Comparison of ENCODE assay signal across 11 cellular contexts in the genomic region with DNA sequence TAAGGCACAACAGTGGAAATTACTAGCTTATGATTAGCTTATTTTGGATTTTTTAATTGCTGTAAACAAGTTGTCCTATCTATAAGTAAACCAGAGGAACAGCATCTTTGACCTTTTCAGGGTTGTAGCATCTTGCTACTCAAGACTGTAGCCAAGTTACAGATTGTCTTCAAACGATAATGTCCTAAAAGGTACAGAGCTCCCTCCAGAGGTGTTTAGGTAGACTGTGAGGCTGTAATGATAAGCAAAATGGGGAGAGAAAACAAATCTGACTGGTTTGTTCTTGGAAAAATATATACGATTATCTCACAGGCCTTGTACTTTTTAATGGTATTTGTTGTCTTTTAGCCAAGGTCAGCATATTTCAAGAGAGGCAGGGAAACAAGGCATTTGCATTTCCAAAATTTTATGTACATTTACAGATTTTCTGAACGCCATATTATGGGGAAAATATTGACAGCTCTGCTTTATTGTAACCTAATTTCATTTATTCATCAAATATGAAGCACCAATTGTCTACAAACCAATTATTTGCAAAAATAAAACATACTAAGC.
DNase-seq lines count a peak whose midpoint lies in the region; ATAC-seq, FAIRE-seq and TF ChIP-seq lines count a peak whose summit lies in the region.
"Had no signal": no experiment of that assay in that cellular context is flagged by ENCODE, and none has a peak within 500 bp of the region (broad histone marks: within the 10 kb centered on the region; RNA-seq: fewer than 3 reads in every experiment).

No MANE protein-coding gene starts in this region.

- ATAC-seq in HCT116, result peak; percentile 79
- ATAC-seq: effector memory CD8-positive, alpha-beta T cell had no signal

- no peak overlapping the region for H4K8ac ChIP-seq in H1 (ENCODE audit: extremely low read depth, insufficient read depth, low read length)
- no peak overlapping the region for H4K8ac ChIP-seq in neuronal stem cell (ENCODE audit: low read depth, low read length)

- POLR2A ChIA-PET in HCT116 (lab: Charles Lee), result no interaction called here
- POLR2A ChIA-PET in H1 (lab: Charles Lee; ENCODE audit: partially characterized antibody), result no interaction called here
- POLR2A ChIA-PET in CD8-positive, alpha-beta memory T cell (lab: Charles Lee), result no interaction called here

- H3K79me2 ChIP-seq in HCT116 (ENCODE audit: insufficient read depth, low read length) (no peaks in the 10 kb centered on the region), OCI-LY3 (ENCODE audit: low read length) (no peaks in the 10 kb centered on the region), H1 (ENCODE audit: control insufficient read depth in 1 of 2, insufficient read depth in 2 of 2, low read length in 2 of 2) (no peaks in the 10 kb centered on the region), osteoblast (ENCODE audit: insufficient read depth, low read length) (no peaks in the 10 kb centered on the region)

- H2BK15ac ChIP-seq in H1 (ENCODE audit: low read length), result no peak overlapping the region
- H2BK15ac ChIP-seq in neuronal stem cell (ENCODE audit: low read length), result no peak overlapping the region

- no peaks in the 10 kb centered on the region for H3K23me2 ChIP-seq in H1 (ENCODE audit: low read depth, low read length)

- no peaks in the 10 kb centered on the region for H3K4me1 Mint-ChIP-seq in CD8-positive, alpha-beta memory T cell

- H3K36me3 ChIP-seq in HCT116 (ENCODE audit: control insufficient read depth in 1 of 2, insufficient read depth in 2 of 2, low read length in 2 of 2) (no peaks in the 10 kb centered on the region), OCI-LY3 (replicated peaks; ENCODE audit: low read depth, low read length) (no peaks in the 10 kb centered on the region), H1 (ENCODE audit: control insufficient read depth in 2 of 4, insufficient read depth in 4 of 4, low read length in 3 of 4) (no peaks in the 10 kb centered on the region), neuronal stem cell (replicated peaks in 1 of 2; ENCODE audit: control insufficient read depth in 2 of 2, insufficient read depth in 2 of 2, low read length in 2 of 2) (no peaks in the 10 kb centered on the region), osteoblast (ENCODE audit: insufficient read depth, low read length) (no peaks in the 10 kb centered on the region)
- no peaks in the 10 kb centered on the region for H3K36me3 ChIP-seq in CD8-positive, alpha-beta memory T cell (ENCODE audit: insufficient read depth, low read length)

- no peak overlapping the region for H2BK20ac ChIP-seq in H1 (ENCODE audit: low read length)

- H3K4me3 ChIP-seq in HCT116 (replicated peaks in 1 of 2; ENCODE audit: low read depth in 1 of 2, low read length in 2 of 2) (no peak overlapping the region), OCI-LY3 (ENCODE audit: low read length) (no peak overlapping the region), H1 (ENCODE audit: extremely low read depth in 1 of 4, insufficient read depth in 2 of 4, low read depth in 3 of 4, low read length in 4 of 4) (no peak overlapping the region), neuronal stem cell (ENCODE audit: low read length in 2 of 2) (no peak overlapping the region), osteoblast (ENCODE audit: insufficient read depth, low read length) (no peak overlapping the region)
- H3K4me3 ChIP-seq in CD8-positive, alpha-beta memory T cell (ENCODE audit: low read length), result no peak overlapping the region

- H3K14ac ChIP-seq in H1 (ENCODE audit: insufficient read length) (no peak overlapping the region), neuronal stem cell (ENCODE audit: low read length) (no peak overlapping the region)

- no peak overlapping the region for H3K27ac Mint-ChIP-seq in CD8-positive, alpha-beta memory T cell
- H3K27ac Mint-ChIP-seq: effector memory CD8-positive, alpha-beta T cell had no signal

- H4K20me1 ChIP-seq in HCT116 (ENCODE audit: insufficient read depth) (no peaks in the 10 kb centered on the region), OCI-LY3 (ENCODE audit: insufficient read depth, low read length) (no peaks in the 10 kb centered on the region), H1 (replicated peaks in 1 of 2; ENCODE audit: control insufficient read depth in 1 of 2, insufficient read depth in 2 of 2, low read length in 2 of 2) (no peaks in the 10 kb centered on the region), osteoblast (ENCODE audit: insufficient read depth, low read length) (no peaks in the 10 kb centered on the region)

- no peaks in the 10 kb centered on the region for H3K9me3 ChIP-seq in HCT116 (ENCODE audit: control insufficient read depth in 1 of 2, insufficient read depth in 1 of 2, low read depth in 1 of 2, low read length in 2 of 2)
- no peaks in the 10 kb centered on the region for H3K9me3 ChIP-seq in OCI-LY3 (ENCODE audit: insufficient read depth, low read length)
- no peaks in the 10 kb centered on the region for H3K9me3 ChIP-seq in H1 (ENCODE audit: insufficient read depth in 2 of 2, low read depth in 1 of 2, low read length in 1 of 2)
- H3K9me3 ChIP-seq in neuronal stem cell (replicated peaks in 1 of 2; ENCODE audit: control insufficient read depth in 2 of 2, insufficient read depth in 1 of 2, low read depth in 1 of 2, low read length in 2 of 2), result no peaks in the 10 kb centered on the region
- H3K9me3 ChIP-seq in CD8-positive, alpha-beta memory T cell (ENCODE audit: low read length), result no peaks in the 10 kb centered on the region
- H3K9me3 ChIP-seq in osteoblast (ENCODE audit: low read depth, low read length), result no peaks in the 10 kb centered on the region

- H2BK120ac ChIP-seq in H1 (replicated peaks; ENCODE audit: low read depth, low read length) (no peak overlapping the region), neuronal stem cell (ENCODE audit: low read depth, low read length) (no peak overlapping the region)

- BruUV-seq in HCT116 (replicated peaks; lab: Mats Ljungman, UMichigan), result no TSS peak

- 0 out of 2 replicates have a peak, but pooled peaks cover 4% of the 10 kb centered on the region for H3K9me2 ChIP-seq in HCT116 (ENCODE audit: insufficient read depth)

- no peak overlapping the region for H3K56ac ChIP-seq in H1 (replicated peaks; ENCODE audit: insufficient read length, low read depth, low read length)

- no peaks in the 10 kb centered on the region for H3K27me3 Mint-ChIP-seq in CD8-positive, alpha-beta memory T cell
- H3K27me3 Mint-ChIP-seq: effector memory CD8-positive, alpha-beta T cell had no signal

- H3K4me2 ChIP-seq in HCT116 (ENCODE audit: low read length) (no peak overlapping the region), OCI-LY3 (ENCODE audit: low read length) (peak overlapping the region; percentile 37), H1 (ENCODE audit: insufficient read depth in 1 of 2, low read depth in 2 of 2, low read length in 2 of 2) (no peak overlapping the region), neuronal stem cell (ENCODE audit: insufficient read depth, low read length, poor library complexity, severe bottlenecking) (no peak overlapping the region), osteoblast (ENCODE audit: insufficient read depth, low read length) (no peak overlapping the region)

- RAD21 ChIA-PET in HCT116 (lab: Charles Lee; ENCODE audit: low non-redundant PET in 1 of 2, low total read pairs in 2 of 2, uncharacterized antibody in 2 of 2, unreplicated experiment in 2 of 2), result interaction anchor here in 1 of 2 experiments (1.0 kb wide), 1 partner anchor 306 kb away, joined by 3 read pairs; no protein-coding TSS in a partner anchor

- no peaks in the 10 kb centered on the region for H3K36me3 Mint-ChIP-seq in CD8-positive, alpha-beta memory T cell

- peak; percentile 60 for FAIRE-seq in H1 (lab: Jason Lieb, UNC)
- FAIRE-seq: GM18507 had no signal

- H3K9ac ChIP-seq in HCT116 (ENCODE audit: low read length) (no peak overlapping the region), OCI-LY3 (ENCODE audit: low read length) (no peak overlapping the region), H1 (replicated peaks in 1 of 4; ENCODE audit: extremely low read depth in 1 of 4, low read depth in 3 of 4, low read length in 3 of 4) (no peak overlapping the region; a peak in 1 of 7 replicates), neuronal stem cell (ENCODE audit: low read depth, low read length, poor library complexity) (no peak overlapping the region)

- H3K79me1 ChIP-seq in H1 (ENCODE audit: low read depth, low read length) (no peaks in the 10 kb centered on the region), neuronal stem cell (ENCODE audit: low read depth, low read length) (no peaks in the 10 kb centered on the region)

- peak; percentile 69 for TF ChIP-seq RAD21 in HCT116 (IDR thresholded peaks at IDR 0.05; ENCODE audit: low read depth)
- peak; percentile 86 to 88 for TF ChIP-seq RAD21 in H1 (IDR thresholded peaks at IDR 0.05 in 1 of 2, conservative IDR thresholded peaks at IDR 0.05 in 1 of 2; ENCODE audit: low read depth in 2 of 2, low read length in 2 of 2)

- H2BK5ac ChIP-seq in H1 (ENCODE audit: low read depth, low read length), result no peak overlapping the region
- H2BK5ac ChIP-seq in neuronal stem cell (ENCODE audit: low read length), result no peak overlapping the region

- H3K23ac ChIP-seq in H1 (ENCODE audit: insufficient read length) (no peak overlapping the region), neuronal stem cell (ENCODE audit: low read depth, low read length, poor library complexity) (no peak overlapping the region)

- H3K18ac ChIP-seq in H1 (ENCODE audit: extremely low read depth, low read length) (no peak overlapping the region), neuronal stem cell (ENCODE audit: low read length) (no peak overlapping the region)

- intact Hi-C loops in HCT116 (cut with micrococcal nuclease), result loop anchor here (10.0 kb wide), 2 partner anchors 181 to 301 kb away; no protein-coding TSS in a partner anchor

- TF ChIP-seq EP300 in H1 (IDR thresholded peaks at IDR 0.05; ENCODE audit: borderline replicate concordance in 1 of 2, low read depth in 2 of 2, low read length in 2 of 2), result no peak

- H2BK12ac ChIP-seq in H1 (ENCODE audit: low read depth, low read length) (no peak overlapping the region), neuronal stem cell (ENCODE audit: low read length) (no peak overlapping the region)

- TF ChIP-seq POLR2A in HCT116 (IDR thresholded peaks at IDR 0.05; ENCODE audit: borderline replicate concordance, extremely low read depth, insufficient read depth, insufficient read length) (no peak), H1 (IDR thresholded peaks at IDR 0.05; ENCODE audit: control extremely low read depth in 1 of 2, low read depth in 2 of 2, low read length in 2 of 2) (no peak)

- H3K4me3 Mint-ChIP-seq in CD8-positive, alpha-beta memory T cell, result no peak overlapping the region
- H3K4me3 Mint-ChIP-seq: effector memory CD8-positive, alpha-beta T cell had no signal

- WGBS in H1 (ENCODE audit: extremely low coverage in 1 of 2, insufficient coverage in 1 of 2, insufficient read length in 1 of 2, insufficient replicate concordance in 2 of 2, low coverage in 1 of 2, low lambda C conversion rate in 2 of 2, missing lambda C conversion rate in 1 of 2), 2 experiments, result 74% methylated on average over 3 of the region's 3 CpGs; no CpG with 5 or more reads in 1 of the 2 experiments
- WGBS in neuronal stem cell (ENCODE audit: extremely low coverage in 2 of 2, insufficient read length in 2 of 2, insufficient replicate concordance in 1 of 2), 2 donors, result no CpG with 5 or more reads among the region's 3 CpGs

- H3K27me3 ChIP-seq in HCT116 (ENCODE audit: insufficient read depth, low read length) (no peaks in the 10 kb centered on the region), OCI-LY3 (ENCODE audit: low read depth, low read length) (no peaks in the 10 kb centered on the region), H1 (replicated peaks in 1 of 4; ENCODE audit: control insufficient read depth in 3 of 4, extremely low read depth in 1 of 4, insufficient read depth in 3 of 4, low read length in 3 of 4) (no peaks in the 10 kb centered on the region), neuronal stem cell (ENCODE audit: control insufficient read depth in 3 of 3, insufficient read depth in 3 of 3, low read depth in 1 of 3, low read length in 3 of 3) (no peaks in the 10 kb centered on the region), osteoblast (ENCODE audit: insufficient read depth, low read length) (no peaks in the 10 kb centered on the region)
- no peaks in the 10 kb centered on the region for H3K27me3 ChIP-seq in CD8-positive, alpha-beta memory T cell (ENCODE audit: insufficient read depth, low read length, poor library complexity, severe bottlenecking)

- no peak overlapping the region for H4K91ac ChIP-seq in H1 (replicated peaks; ENCODE audit: insufficient read length, low read length)
- no peak overlapping the region for H4K91ac ChIP-seq in neuronal stem cell (ENCODE audit: low read depth, low read length, poor library complexity)

- H3K4ac ChIP-seq in H1 (replicated peaks; ENCODE audit: insufficient read length, low read depth, low read length), result no peak overlapping the region
- no peak overlapping the region for H3K4ac ChIP-seq in neuronal stem cell (ENCODE audit: low read length)

- H3K4me1 ChIP-seq in HCT116 (ENCODE audit: control insufficient read depth in 1 of 2, insufficient read depth in 2 of 2, low read length in 2 of 2) (no peaks in the 10 kb centered on the region), OCI-LY3 (ENCODE audit: low read length) (no peaks in the 10 kb centered on the region), H1 (replicated peaks in 1 of 4; ENCODE audit: control insufficient read depth in 3 of 4, insufficient read depth in 4 of 4, low read length in 3 of 4) (no peaks in the 10 kb centered on the region), neuronal stem cell (ENCODE audit: control insufficient read depth in 2 of 2, insufficient read depth in 1 of 2, low read depth in 1 of 2, low read length in 2 of 2) (no peaks in the 10 kb centered on the region), osteoblast (ENCODE audit: insufficient read depth, low read length) (no peaks in the 10 kb centered on the region)
- H3K4me1 ChIP-seq in CD8-positive, alpha-beta memory T cell (ENCODE audit: insufficient read depth, low read length), result no peaks in the 10 kb centered on the region

- TF ChIP-seq CTCF in HCT116 (IDR thresholded peaks at IDR 0.05 in 2 of 3, conservative IDR thresholded peaks at IDR 0.05 in 1 of 3; ENCODE audit: borderline replicate concordance in 1 of 3, insufficient read depth in 1 of 3, low read depth in 2 of 3, low read length in 2 of 3) (peak; percentile 54 to 57 (median 55); a peak in 4 of 6 replicates), OCI-LY3 (IDR thresholded peaks at IDR 0.05; ENCODE audit: low read depth, low read length) (peak; percentile 95), H1 (IDR thresholded peaks at IDR 0.05; ENCODE audit: control extremely low read depth in 1 of 3, insufficient read depth in 1 of 3, low read depth in 1 of 3, low read length in 3 of 3) (peak in 2 of 3 experiments; percentile 62 to 65; a peak in 3 of 4 replicates), osteoblast (IDR thresholded peaks at IDR 0.05; ENCODE audit: extremely low read depth, low read depth, low read length) (no peak)

- CTCF ChIA-PET in HCT116 (lab: Charles Lee) (interaction anchor here (0.8 to 1.9 kb wide), 6 partner anchors 187 to 1992 kb away, joined by 3 to 11 read pairs (median 4); no protein-coding TSS in a partner anchor), H1 (lab: Charles Lee; ENCODE audit: partially characterized antibody) (interaction anchor here (0.7 to 3.3 kb wide), 24 partner anchors 10 to 1212 kb away, joined by 3 to 27 read pairs (median 4); a partner anchor contains a TSS)
- CTCF ChIA-PET in CD8-positive, alpha-beta memory T cell (lab: Charles Lee), result no interaction called here

- peaks cover 0 to 26% (median 5%) of the 10 kb centered on the region in 5 donors for H3K9me3 Mint-ChIP-seq in CD8-positive, alpha-beta memory T cell

- H4K5ac ChIP-seq in H1 (ENCODE audit: insufficient read length, low read depth, low read length), result no peak overlapping the region

- DNase-seq in HCT116 (ENCODE audit: low read depth, low spot score) (peak; percentile 37), H1 (ENCODE audit: low read depth in 1 of 2, low spot score in 2 of 2) (no peak), neuronal stem cell (ENCODE audit: low spot score) (peak; percentile 1), NCI-H1930 (lab: John Stamatoyannopoulos, UW) (no peak), osteoblast (ENCODE audit: insufficient read length, low spot score, missing footprints) (no peak)
- DNase-seq in CD8-positive, alpha-beta memory T cell, result no peak
- DNase-seq: effector memory CD8-positive, alpha-beta T cell; glutamatergic neuron; NCI-H1694 treated with DMSO at 0.1 percent for 48 hours had no signal

- H2AK5ac ChIP-seq in H1 (ENCODE audit: low read depth, low read length), result no peak overlapping the region
- no peak overlapping the region for H2AK5ac ChIP-seq in neuronal stem cell (ENCODE audit: low read depth, low read length)

- H2AFZ ChIP-seq in HCT116 (ENCODE audit: low read depth, low read length, poor library complexity, severe bottlenecking) (peak overlapping the region; percentile 4), OCI-LY3 (ENCODE audit: low read depth, low read length) (peak overlapping the region; percentile 75), H1 (ENCODE audit: low read length) (no peak overlapping the region), neuronal stem cell (ENCODE audit: low read length) (no peak overlapping the region), osteoblast (ENCODE audit: low read length) (no peak overlapping the region)

- no peak overlapping the region for H3K27ac ChIP-seq in HCT116 (ENCODE audit: low read depth, low read length)
- H3K27ac ChIP-seq in OCI-LY3 (ENCODE audit: low read length), result no peak overlapping the region
- no peak overlapping the region for H3K27ac ChIP-seq in H1 (ENCODE audit: low read depth, low read length)
- H3K27ac ChIP-seq in neuronal stem cell (replicated peaks; ENCODE audit: low read length), result no peak overlapping the region
- H3K27ac ChIP-seq in CD8-positive, alpha-beta memory T cell (ENCODE audit: low read depth, low read length), result no peak overlapping the region
- no peak overlapping the region for H3K27ac ChIP-seq in osteoblast (ENCODE audit: low read depth, low read length)

Comparison
In these comparisons a context has a peak if more than half of its experiments do, and no peak if none do; other contexts are left out.
1. DNase-seq: peak in HCT116 (single experiment) and neuronal stem cell (single experiment); none in H1 (0 of 2), CD8-positive, alpha-beta memory T cell (0 of 5), NCI-H1930 (0 of 2) and osteoblast (single experiment).
2. H2AFZ ChIP-seq: peak in HCT116 (single experiment) and OCI-LY3 (single experiment); none in H1 (single experiment), neuronal stem cell (single experiment) and osteoblast (single experiment).